ENCODE assay signal across 21 cellular contexts in genomic region chr18:65468881-65469280, GRCh38.
"Had no signal": no experiment of that assay in that cellular context is flagged by ENCODE, and none has a peak within 500 bp of the region (broad histone marks: within the 10 kb centered on the region; RNA-seq: fewer than 3 reads in every experiment).

No MANE protein-coding gene starts in this region.

- H3K4me3 Mint-ChIP-seq: activated CD8-positive, alpha-beta T cell treated with anti-CD3 and anti-CD28 coated beads, Interleukin-2, amount 10 ng/mL, durations not matched to agents 7 days and 5 days; endodermal cell; natural killer cell treated with Interleukin-12 subunit alpha and Interleukin-12 subunit beta and Interleukin-15 and Interleukin-18, amount 100 ng/mL, for 72 hours; stimulated activated naive CD8-positive, alpha-beta T cell treated with anti-CD3 and anti-CD28 coated beads, Interleukin-15, Interleukin-2, amounts not matched to agents 100 ng/mL and 50 ng/mL, for 24 hours; T-helper 2 cell treated with Interferon-gamma antibody and Interleukin-4, amounts not matched to agents 5 μg/mL and 100 μg/mL, for 36 hours had no signal

- H3K4me3 ChIP-seq: coronary artery, esophagus squamous epithelium, gastrocnemius medialis, ovary, tibial nerve had no signal

- H3K4me1 ChIP-seq: esophagus squamous epithelium, gastrocnemius medialis, tibial nerve had no signal

- FAIRE-seq: astrocyte, urothelium cell line had no signal

- H3K36me3 Mint-ChIP-seq: activated naive CD4-positive, alpha-beta T cell treated with anti-CD3 and anti-CD28 coated beads, Interleukin-2, amount 50 U/mL, for 72 hours had no signal

- H3K9me3 ChIP-seq: esophagus squamous epithelium, gastrocnemius medialis, ovary, tibial nerve had no signal

- H3K27me3 ChIP-seq: esophagus squamous epithelium, gastrocnemius medialis, ovary, tibial nerve had no signal

- H3K36me3 ChIP-seq: esophagus squamous epithelium, gastrocnemius medialis, ovary, tibial nerve had no signal

- H3K27ac Mint-ChIP-seq: activated CD8-positive, alpha-beta T cell treated with anti-CD3 and anti-CD28 coated beads, Interleukin-2, amount 10 ng/mL, durations not matched to agents 7 days and 5 days; activated naive CD4-positive, alpha-beta T cell treated with anti-CD3 and anti-CD28 coated beads, Interleukin-2, amount 50 U/mL, for 72 hours; endodermal cell; natural killer cell treated with Interleukin-12 subunit alpha and Interleukin-12 subunit beta and Interleukin-15 and Interleukin-18, amount 100 ng/mL, for 72 hours; stimulated activated naive CD8-positive, alpha-beta T cell treated with anti-CD3 and anti-CD28 coated beads, Interleukin-15, Interleukin-2, amounts not matched to agents 100 ng/mL and 50 ng/mL, for 24 hours; T-helper 2 cell treated with Interferon-gamma antibody and Interleukin-4, amounts not matched to agents 5 μg/mL and 100 μg/mL, for 36 hours had no signal

- DNase-seq: activated CD4-positive, alpha-beta T cell treated with anti-CD3 and anti-CD28 coated beads, Interleukin-2, amount 50 U/mL, for 1 hour; activated CD8-positive, alpha-beta T cell treated with anti-CD3 and anti-CD28 coated beads, Interleukin-2, amount 10 ng/mL, durations not matched to agents 7 days and 5 days; central memory CD4-positive, alpha-beta T cell; endodermal cell; esophagus squamous epithelium; gastrocnemius medialis; head of caudate nucleus; islet precursor cell; left cardiac atrium; midbrain; ovary; right cardiac atrium had no signal

- H3K9me3 Mint-ChIP-seq: endodermal cell had no signal

- H3K27me3 Mint-ChIP-seq: natural killer cell treated with Interleukin-12 subunit alpha and Interleukin-12 subunit beta and Interleukin-15 and Interleukin-18, amount 100 ng/mL, for 72 hours; stimulated activated naive CD8-positive, alpha-beta T cell treated with anti-CD3 and anti-CD28 coated beads, Interleukin-15, Interleukin-2, amounts not matched to agents 100 ng/mL and 50 ng/mL, for 24 hours had no signal

- H3K27ac ChIP-seq: coronary artery, esophagus squamous epithelium, gastrocnemius medialis, ovary, tibial nerve, VCaP had no signal

- H3K4me1 Mint-ChIP-seq: endodermal cell had no signal
